In the genomic region with DNA sequence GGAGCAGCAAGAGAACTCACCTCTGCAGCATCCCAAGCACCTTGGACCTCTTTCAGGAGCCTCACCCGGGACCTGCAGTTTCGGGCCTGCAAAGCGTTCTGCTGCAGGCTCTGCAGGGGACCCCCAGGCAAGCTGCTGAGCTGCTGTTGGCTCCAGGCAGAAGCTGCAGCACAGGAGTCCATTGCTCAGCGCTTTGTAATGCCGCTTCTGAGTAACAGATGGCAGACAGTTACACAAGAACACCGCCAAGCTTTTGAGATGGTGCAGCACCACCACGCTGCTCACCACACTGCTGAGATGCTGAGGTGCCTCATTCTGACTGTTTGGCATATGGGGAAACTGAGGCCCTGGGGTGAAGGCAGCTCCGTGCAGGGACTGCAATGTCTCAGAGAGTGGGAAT, we compare ENCODE assay signal across 1 cellular context.
TF ChIP-seq lines count a peak whose summit lies in the region.

No MANE protein-coding gene starts in this region.

TF ChIP-seq in HepG2, 621 proteins besides CTCF, POLR2A, EP300 and RAD21 (continued from another document):
- TF ChIP-seq, protein P1, sequence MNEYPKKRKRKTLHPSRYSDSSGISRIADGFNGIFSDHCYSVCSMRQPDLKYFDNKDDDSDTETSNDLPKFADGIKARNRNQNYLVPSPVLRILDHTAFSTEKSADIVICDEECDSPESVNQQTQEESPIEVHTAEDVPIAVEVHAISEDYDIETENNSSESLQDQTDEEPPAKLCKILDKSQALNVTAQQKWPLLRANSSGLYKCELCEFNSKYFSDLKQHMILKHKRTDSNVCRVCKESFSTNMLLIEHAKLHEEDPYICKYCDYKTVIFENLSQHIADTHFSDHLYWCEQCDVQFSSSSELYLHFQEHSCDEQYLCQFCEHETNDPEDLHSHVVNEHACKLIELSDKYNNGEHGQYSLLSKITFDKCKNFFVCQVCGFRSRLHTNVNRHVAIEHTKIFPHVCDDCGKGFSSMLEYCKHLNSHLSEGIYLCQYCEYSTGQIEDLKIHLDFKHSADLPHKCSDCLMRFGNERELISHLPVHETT (CRISPR knock-in tag; conservative IDR thresholded peaks at IDR 0.05), result no peak
- TF ChIP-seq GTF2F1 (IDR thresholded peaks at IDR 0.05; ENCODE audit: low read length) (no peak), MIXL1 (CRISPR knock-in tag; IDR thresholded peaks at IDR 0.05) (no peak), ETV6 (CRISPR knock-in tag; conservative IDR thresholded peaks at IDR 0.05) (no peak)
